Comparison of ENCODE assay signal across 2 cellular contexts in genomic region chr2:38148501-38148900, GRCh38.
TF ChIP-seq lines count a peak whose summit lies in the region.

No MANE protein-coding gene starts in this region.

TF ChIP-seq in K562, 482 proteins besides CTCF, POLR2A, EP300 and RAD21 (continued from another document):
- TF ChIP-seq SIN3A (IDR thresholded peaks at IDR 0.05; ENCODE audit: borderline replicate concordance in 2 of 2, control insufficient read depth in 1 of 2, low read depth in 2 of 2, low read length in 2 of 2) (no peak), SIX5 (IDR thresholded peaks at IDR 0.05; ENCODE audit: borderline replicate concordance in 1 of 2, insufficient read depth in 1 of 2, low read depth in 1 of 2, low read length in 2 of 2) (no peak), ELF2 (CRISPR knock-in tag; IDR thresholded peaks at IDR 0.05) (no peak), CEBPB (tag; IDR thresholded peaks at IDR 0.05) (peak; percentile 96), MAFG (tag; conservative IDR thresholded peaks at IDR 0.05) (0 out of 2 replicates have a peak, but pooled peaks have one; percentile 22), MBD2 (IDR thresholded peaks at IDR 0.05; ENCODE audit: borderline replicate concordance, low read depth) (no peak), NFIC (IDR thresholded peaks at IDR 0.05) (peak; percentile 37; the same call in 1 of the 2 replicates), CEBPG (CRISPR knock-in tag; IDR thresholded peaks at IDR 0.05) (no peak), CEBPG (tag; conservative IDR thresholded peaks at IDR 0.05 in 1 of 2, IDR thresholded peaks at IDR 0.05 in 1 of 2) (peak; percentile 84 to 93), HDAC6 (IDR thresholded peaks at IDR 0.05; ENCODE audit: low read depth, low read length) (no peak), MEF2A (IDR thresholded peaks at IDR 0.05; ENCODE audit: control insufficient read depth, low read depth, low read length) (no peak), CUX1 (CRISPR knock-in tag; IDR thresholded peaks at IDR 0.05) (no peak), ZNF830 (CRISPR knock-in tag; IDR thresholded peaks at IDR 0.05) (no peak), NFE2 (IDR thresholded peaks at IDR 0.05; ENCODE audit: low read depth) (0 out of 2 replicates have a peak, but pooled peaks have one; percentile 3)

TF ChIP-seq in HepG2, 621 proteins besides CTCF, POLR2A, EP300 and RAD21 (continued from another document and continues in another):
- TF ChIP-seq ZNF816 (CRISPR knock-in tag; IDR thresholded peaks at IDR 0.05; ENCODE audit: borderline replicate concordance) (no peak), ONECUT2 (CRISPR knock-in tag; IDR thresholded peaks at IDR 0.05) (no peak), ZNF432 (CRISPR knock-in tag; IDR thresholded peaks at IDR 0.05; ENCODE audit: borderline replicate concordance) (no peak), ZNF296 (CRISPR knock-in tag; conservative IDR thresholded peaks at IDR 0.05) (no peak), ZNF20 (CRISPR knock-in tag; IDR thresholded peaks at IDR 0.05) (no peak), ZNF557 (CRISPR knock-in tag; IDR thresholded peaks at IDR 0.05) (no peak), KAT8 (CRISPR knock-in tag; IDR thresholded peaks at IDR 0.05) (no peak), ZNF451 (CRISPR knock-in tag; IDR thresholded peaks at IDR 0.05) (no peak), CSRNP2 (CRISPR knock-in tag; conservative IDR thresholded peaks at IDR 0.05; ENCODE audit: low read depth) (no peak), ZNF569 (CRISPR knock-in tag; IDR thresholded peaks at IDR 0.05; ENCODE audit: borderline replicate concordance) (no peak), ZNF749 (CRISPR knock-in tag; IDR thresholded peaks at IDR 0.05; ENCODE audit: borderline replicate concordance) (no peak), ADNP (CRISPR knock-in tag; IDR thresholded peaks at IDR 0.05) (no peak), ZNF563 (CRISPR knock-in tag; IDR thresholded peaks at IDR 0.05) (no peak), PHF20 (CRISPR knock-in tag; IDR thresholded peaks at IDR 0.05) (no peak), STAT5B (CRISPR knock-in tag; IDR thresholded peaks at IDR 0.05) (no peak), CCDC6 (CRISPR knock-in tag; IDR thresholded peaks at IDR 0.05) (no peak), FOSL2 (CRISPR knock-in tag; IDR thresholded peaks at IDR 0.05) (peak; percentile 85), NR2F1 (CRISPR knock-in tag; IDR thresholded peaks at IDR 0.05) (peak; percentile 92 to 95), XBP1 (CRISPR knock-in tag; IDR thresholded peaks at IDR 0.05) (no peak), CSRNP1 (CRISPR knock-in tag; IDR thresholded peaks at IDR 0.05) (no peak), ZBTB14 (CRISPR knock-in tag; IDR thresholded peaks at IDR 0.05) (no peak), ZMYM4 (CRISPR knock-in tag; IDR thresholded peaks at IDR 0.05) (0 out of 2 replicates have a peak, but pooled peaks have one; percentile 44), ZNF329 (CRISPR knock-in tag; IDR thresholded peaks at IDR 0.05; ENCODE audit: low read depth) (no peak), ZNF652 (CRISPR knock-in tag; IDR thresholded peaks at IDR 0.05; ENCODE audit: borderline replicate concordance, low read depth) (no peak), ZNF382 (CRISPR knock-in tag; IDR thresholded peaks at IDR 0.05; ENCODE audit: borderline replicate concordance) (no peak), PAX8 (CRISPR knock-in tag; IDR thresholded peaks at IDR 0.05; ENCODE audit: borderline replicate concordance) (no peak), ZNF460 (CRISPR knock-in tag; IDR thresholded peaks at IDR 0.05; ENCODE audit: borderline replicate concordance) (no peak), CC2D1A (CRISPR knock-in tag; IDR thresholded peaks at IDR 0.05) (no peak), RFXAP (CRISPR knock-in tag; IDR thresholded peaks at IDR 0.05; ENCODE audit: borderline replicate concordance) (no peak), SSRP1 (CRISPR knock-in tag; IDR thresholded peaks at IDR 0.05) (no peak), ZNF276 (CRISPR knock-in tag; IDR thresholded peaks at IDR 0.05; ENCODE audit: low read depth) (no peak), SMAD3 (CRISPR knock-in tag; IDR thresholded peaks at IDR 0.05) (0 out of 2 replicates have a peak, but pooled peaks have one; percentile 42), ATF3 (CRISPR knock-in tag; IDR thresholded peaks at IDR 0.05) (no peak), TFDP1 (CRISPR knock-in tag; IDR thresholded peaks at IDR 0.05; ENCODE audit: borderline replicate concordance) (no peak), YY1 (IDR thresholded peaks at IDR 0.05; ENCODE audit: insufficient read depth, insufficient replicate concordance, low read depth, low read length) (no peak), NFIB (CRISPR knock-in tag; IDR thresholded peaks at IDR 0.05; ENCODE audit: borderline replicate concordance) (peak; percentile 74; the same call in 1 of the 2 replicates), MTF1 (CRISPR knock-in tag; IDR thresholded peaks at IDR 0.05) (no peak), HBP1 (CRISPR knock-in tag; IDR thresholded peaks at IDR 0.05; ENCODE audit: low read depth) (no peak), ZNF513 (CRISPR knock-in tag; conservative IDR thresholded peaks at IDR 0.05) (no peak), ZNF7 (CRISPR knock-in tag; IDR thresholded peaks at IDR 0.05) (no peak), MEF2D (CRISPR knock-in tag; IDR thresholded peaks at IDR 0.05) (no peak), SRSF1 (optimal IDR thresholded peaks at IDR 0.05; ENCODE audit: low read depth, low read length) (no peak), KDM4B (CRISPR knock-in tag; IDR thresholded peaks at IDR 0.05) (no peak), ELK4 (CRISPR knock-in tag; IDR thresholded peaks at IDR 0.05; ENCODE audit: borderline replicate concordance) (no peak), FOSL1 (CRISPR knock-in tag; IDR thresholded peaks at IDR 0.05; ENCODE audit: borderline replicate concordance) (no peak), NCOA2 (CRISPR knock-in tag; IDR thresholded peaks at IDR 0.05) (peak; percentile 37; the same call in 1 of the 2 replicates), ZNF670 (CRISPR knock-in tag; IDR thresholded peaks at IDR 0.05; ENCODE audit: borderline replicate concordance) (no peak), NFE2L2 (IDR thresholded peaks at IDR 0.05; ENCODE audit: low read length) (peak; percentile 87), ZNF362 (CRISPR knock-in tag; IDR thresholded peaks at IDR 0.05; ENCODE audit: borderline replicate concordance) (no peak), FOXO1 (CRISPR knock-in tag; IDR thresholded peaks at IDR 0.05) (peak; percentile 62), ZNF660 (CRISPR knock-in tag; IDR thresholded peaks at IDR 0.05; ENCODE audit: borderline replicate concordance, low read depth) (no peak), TBP (CRISPR knock-in tag; IDR thresholded peaks at IDR 0.05) (no peak), ISX (CRISPR knock-in tag; conservative IDR thresholded peaks at IDR 0.05) (no peak), DBP (CRISPR knock-in tag; IDR thresholded peaks at IDR 0.05; ENCODE audit: not compliant biosample characterization) (no peak)
